In genomic region chr21:41387042-41387819, GRCh38 we compare ENCODE assay signal across 31 cellular contexts. TPM values are rescaled to one million over a fixed set of nuclear protein-coding genes. Genes with fewer than 3 reads are reported as not detected.
A peak's percentile ranks its signal among the peaks of the same experiment; 100 is the strongest.
DNase-seq lines count a peak whose midpoint lies in the region; ATAC-seq, FAIRE-seq and TF ChIP-seq lines count a peak whose summit lies in the region.
"Had no signal": no experiment of that assay in that cellular context is flagged by ENCODE, and none has a peak within 500 bp of the region (broad histone marks: within the 10 kb centered on the region; RNA-seq: fewer than 3 reads in every experiment).

No MANE protein-coding gene starts in this region.

- H4K91ac ChIP-seq in H1 (replicated peaks; ENCODE audit: insufficient read length, low read length), result no peak overlapping the region

- no peak for TF ChIP-seq EP300 in H1 (IDR thresholded peaks at IDR 0.05; ENCODE audit: borderline replicate concordance in 1 of 2, low read depth in 2 of 2, low read length in 2 of 2)

- POLR2A ChIA-PET in MCF 10A (lab: Yijun Ruan, JAX) (no interaction called here), H1 (lab: Charles Lee; ENCODE audit: partially characterized antibody) (no interaction called here)
- POLR2A ChIA-PET in naive thymus-derived CD8-positive, alpha-beta T cell (lab: Charles Lee), result no interaction called here

- no peak overlapping the region for H3K4me3 ChIP-seq in breast epithelium
- no peak overlapping the region for H3K4me3 ChIP-seq in H1 (ENCODE audit: extremely low read depth in 1 of 4, insufficient read depth in 2 of 4, low read depth in 3 of 4, low read length in 4 of 4)
- H3K4me3 ChIP-seq in psoas muscle, result no peak overlapping the region
- no peak overlapping the region for H3K4me3 ChIP-seq in aorta (ENCODE audit: low read length in 2 of 2)
- no peak overlapping the region for H3K4me3 ChIP-seq in coronary artery
- H3K4me3 ChIP-seq: body of pancreas, left lung, upper lobe of right lung had no signal

- H3K9me3 Mint-ChIP-seq in MCF 10A (ENCODE audit: unreplicated experiment), result no peaks in the 10 kb centered on the region
- H3K9me3 Mint-ChIP-seq in naive thymus-derived CD8-positive, alpha-beta T cell, result no peaks in the 10 kb centered on the region
- H3K9me3 Mint-ChIP-seq: activated T-cell treated with anti-CD3 and anti-CD28 coated beads, Interleukin-2, amount 50 U/mL, for 4 hours had no signal

- H3K27ac Mint-ChIP-seq in MCF 10A (ENCODE audit: low read depth, unreplicated experiment), result no peak overlapping the region
- H3K27ac Mint-ChIP-seq in naive thymus-derived CD8-positive, alpha-beta T cell, result peak overlapping the region in 3 of 10 donors; percentile 4 to 16 (median 9)
- H3K27ac Mint-ChIP-seq: activated naive CD8-positive, alpha-beta T cell; nephron progenitor cell had no signal

- H3K14ac ChIP-seq in H1 (ENCODE audit: insufficient read length), result no peak overlapping the region

- no peaks in the 10 kb centered on the region for H3K36me3 ChIP-seq in breast epithelium
- no peaks in the 10 kb centered on the region for H3K36me3 ChIP-seq in H1 (ENCODE audit: control insufficient read depth in 2 of 4, insufficient read depth in 4 of 4, low read length in 3 of 4)
- no peaks in the 10 kb centered on the region for H3K36me3 ChIP-seq in psoas muscle (ENCODE audit: insufficient read depth in 1 of 2, low read depth in 1 of 2)
- H3K36me3 ChIP-seq in aorta (ENCODE audit: control insufficient read depth in 1 of 2, insufficient read depth in 2 of 2, low read length in 1 of 2), result no peaks in the 10 kb centered on the region
- H3K36me3 ChIP-seq: BE2C, upper lobe of right lung had no signal

- no TSS peak for BruUV-seq in MCF 10A (replicated peaks; lab: Mats Ljungman, UMichigan)

- peak in 1 of 2 donors; percentile 28 for DNase-seq in breast epithelium (ENCODE audit: low spot score in 2 of 2)
- no peak for DNase-seq in MCF 10A (ENCODE audit: unreplicated experiment)
- DNase-seq in H1 (ENCODE audit: low read depth in 1 of 2, low spot score in 2 of 2), result no peak
- DNase-seq in psoas muscle, result no peak
- DNase-seq in aorta, result no peak
- no peak for DNase-seq in coronary artery (ENCODE audit: low spot score)
- DNase-seq in HPDE6-E6E7 (ENCODE audit: extremely low spot score), result no peak
- DNase-seq in naive thymus-derived CD8-positive, alpha-beta T cell, result no peak
- DNase-seq: activated T-cell treated with anti-CD3 and anti-CD28 coated beads, Interleukin-2, amount 50 U/mL, for 4 hours; BE2C; body of pancreas; Caco-2; DMS79; effector memory CD4-positive, alpha-beta T cell; GOT3; hypothalamus; left lung; MV-4-11; NCI-H2171 treated with DMSO at 0.1 percent for 48 hours; NCI-H524; nephron progenitor cell; PC-3; posterior cingulate gyrus; SHP77 treated with DMSO at 0.1 percent for 48 hours; stimulated activated CD8-positive, alpha-beta memory T cell treated with anti-CD3 and anti-CD28 coated beads, Interleukin-4, amount 100 ng/mL, for 48 hours; upper lobe of right lung had no signal

- H3K27ac ChIP-seq in breast epithelium (peak overlapping the region; percentile 72 to 89), H1 (ENCODE audit: low read depth, low read length) (no peak overlapping the region), psoas muscle (peak overlapping the region; percentile 23), aorta (ENCODE audit: low read depth in 1 of 2, low read length in 2 of 2) (no peak overlapping the region), coronary artery (peak overlapping the region in 1 of 2 donors; percentile 19)
- H3K27ac ChIP-seq: body of pancreas, KMS-11, left lung, upper lobe of right lung had no signal

- no peak overlapping the region for H3K4ac ChIP-seq in H1 (replicated peaks; ENCODE audit: insufficient read length, low read depth, low read length)

- intact Hi-C loops in breast epithelium (cut with DNase I; ENCODE audit: low total_unique reads) (loop anchor here (10.0 kb wide), 1 partner anchor 562 kb away; no protein-coding TSS in a partner anchor), MCF 10A (cut with micrococcal nuclease) (no loop called here), psoas muscle (cut with DNase I) (no loop called here), aorta (cut with DNase I) (no loop called here)

- H2BK12ac ChIP-seq in H1 (ENCODE audit: low read depth, low read length), result no peak overlapping the region

- H4K20me1 ChIP-seq in H1 (replicated peaks in 1 of 2; ENCODE audit: control insufficient read depth in 1 of 2, insufficient read depth in 2 of 2, low read length in 2 of 2), result no peaks in the 10 kb centered on the region

- no peak overlapping the region for H4K5ac ChIP-seq in H1 (ENCODE audit: insufficient read length, low read depth, low read length)

- no peak overlapping the region for H4K8ac ChIP-seq in H1 (ENCODE audit: extremely low read depth, insufficient read depth, low read length)

- H3K36me3 Mint-ChIP-seq in MCF 10A (ENCODE audit: insufficient read depth, unreplicated experiment), result no peaks in the 10 kb centered on the region
- H3K36me3 Mint-ChIP-seq in naive thymus-derived CD8-positive, alpha-beta T cell, result peaks cover 0 to 80% (median 16%) of the 10 kb centered on the region in 3 donors

- no peak overlapping the region for H2BK20ac ChIP-seq in H1 (ENCODE audit: low read length)

- no peak overlapping the region for H3K9ac ChIP-seq in H1 (replicated peaks in 1 of 4; ENCODE audit: extremely low read depth in 1 of 4, low read depth in 3 of 4, low read length in 3 of 4)
- H3K9ac ChIP-seq: KMS-11 had no signal

- H3K79me1 ChIP-seq in H1 (ENCODE audit: low read depth, low read length), result no peaks in the 10 kb centered on the region

- H3K4me1 Mint-ChIP-seq in MCF 10A (ENCODE audit: insufficient read depth, unreplicated experiment), result peaks cover 5% of the 10 kb centered on the region
- H3K4me1 Mint-ChIP-seq in naive thymus-derived CD8-positive, alpha-beta T cell, result peaks cover 0 to 11% (median 2%) of the 10 kb centered on the region in 4 donors

- no peak for TF ChIP-seq RAD21 in H1 (IDR thresholded peaks at IDR 0.05 in 1 of 2, conservative IDR thresholded peaks at IDR 0.05 in 1 of 2; ENCODE audit: low read depth in 2 of 2, low read length in 2 of 2)

- H3K56ac ChIP-seq in H1 (replicated peaks; ENCODE audit: insufficient read length, low read depth, low read length), result peak overlapping the region; percentile 79

- H3K4me2 ChIP-seq in H1 (ENCODE audit: insufficient read depth in 1 of 2, low read depth in 2 of 2, low read length in 2 of 2), result no peak overlapping the region
- H3K4me2 ChIP-seq: KMS-11 had no signal

- peak in 2 of 4 donors; percentile 48 to 68 for ATAC-seq in psoas muscle
- ATAC-seq in aorta (ENCODE audit: low FRiP score), result peak; percentile 69
- no peak for ATAC-seq in naive thymus-derived CD8-positive, alpha-beta T cell
- ATAC-seq: activated T-cell treated with anti-CD3 and anti-CD28 coated beads, Interleukin-2, amount 50 U/mL, for 4 hours; body of pancreas; esophagus mucosa; left lung; PC-3 had no signal

- H3K27me3 Mint-ChIP-seq in MCF 10A (ENCODE audit: insufficient read depth, unreplicated experiment), result peaks cover 26% of the 10 kb centered on the region
- H3K27me3 Mint-ChIP-seq in naive thymus-derived CD8-positive, alpha-beta T cell, result no peaks in the 10 kb centered on the region
- H3K27me3 Mint-ChIP-seq: activated naive CD8-positive, alpha-beta T cell had no signal

- H3K4me3 Mint-ChIP-seq in MCF 10A (ENCODE audit: unreplicated experiment), result no peak overlapping the region
- no peak overlapping the region for H3K4me3 Mint-ChIP-seq in naive thymus-derived CD8-positive, alpha-beta T cell
- H3K4me3 Mint-ChIP-seq: activated naive CD8-positive, alpha-beta T cell; activated T-cell treated with anti-CD3 and anti-CD28 coated beads, Interleukin-2, amount 50 U/mL, for 4 hours; nephron progenitor cell had no signal

- no peak overlapping the region for H2AK5ac ChIP-seq in H1 (ENCODE audit: low read depth, low read length)

- H3K23me2 ChIP-seq in H1 (ENCODE audit: low read depth, low read length), result no peaks in the 10 kb centered on the region

- no peak for TF ChIP-seq POLR2A in breast epithelium (IDR thresholded peaks at IDR 0.05)
- no peak for TF ChIP-seq POLR2A in H1 (IDR thresholded peaks at IDR 0.05; ENCODE audit: control extremely low read depth in 1 of 2, low read depth in 2 of 2, low read length in 2 of 2)

- H2BK15ac ChIP-seq in H1 (ENCODE audit: low read length), result no peak overlapping the region

- FAIRE-seq in H1 (lab: Jason Lieb, UNC), result no peak
- FAIRE-seq: colon, TTC549 had no signal

- no peak overlapping the region for H2AFZ ChIP-seq in H1 (ENCODE audit: low read length)

- no peak overlapping the region for H3K23ac ChIP-seq in H1 (ENCODE audit: insufficient read length)

- H3K79me2 ChIP-seq in H1 (ENCODE audit: control insufficient read depth in 1 of 2, insufficient read depth in 2 of 2, low read length in 2 of 2), result no peaks in the 10 kb centered on the region

- TF ChIP-seq CTCF in breast epithelium (IDR thresholded peaks at IDR 0.05), result no peak
- no peak for TF ChIP-seq CTCF in MCF 10A (IDR thresholded peaks at IDR 0.05; ENCODE audit: unreplicated experiment)
- no peak for TF ChIP-seq CTCF in H1 (IDR thresholded peaks at IDR 0.05; ENCODE audit: control extremely low read depth in 1 of 3, insufficient read depth in 1 of 3, low read depth in 1 of 3, low read length in 3 of 3)
- no peak for TF ChIP-seq CTCF in psoas muscle (IDR thresholded peaks at IDR 0.05)
- no peak for TF ChIP-seq CTCF in coronary artery (IDR thresholded peaks at IDR 0.05)

- H3K18ac ChIP-seq in H1 (ENCODE audit: extremely low read depth, low read length), result no peak overlapping the region

- CTCF ChIA-PET in MCF 10A (lab: Yijun Ruan, JAX), result interaction anchor here (0.7 kb wide), 1 partner anchor 244 kb away, joined by 3 read pairs; no protein-coding TSS in a partner anchor
- CTCF ChIA-PET in H1 (lab: Charles Lee; ENCODE audit: partially characterized antibody), result interaction anchor here (1.0 kb wide), 1 partner anchor 75 kb away, joined by 3 read pairs; no protein-coding TSS in a partner anchor

- no peak overlapping the region for H2BK120ac ChIP-seq in H1 (replicated peaks; ENCODE audit: low read depth, low read length)

- 91% methylated on average over 14 of the region's 14 CpGs; no CpG with 5 or more reads in 1 of the 2 experiments for WGBS in H1 (ENCODE audit: extremely low coverage in 1 of 2, insufficient coverage in 1 of 2, insufficient read length in 1 of 2, insufficient replicate concordance in 2 of 2, low coverage in 1 of 2, low lambda C conversion rate in 2 of 2, missing lambda C conversion rate in 1 of 2), 2 experiments
- 60 to 63% (median 61%) methylated on average over 14 of the region's 14 CpGs for WGBS in psoas muscle, 3 donors
- WGBS in aorta, 2 donors, result 79 to 86% methylated on average over 14 of the region's 14 CpGs

- H3K9me3 ChIP-seq in breast epithelium, result no peaks in the 10 kb centered on the region
- 0 out of 4 replicates have a peak, but pooled peaks cover 0 to 3% of the 10 kb centered on the region in 2 experiments for H3K9me3 ChIP-seq in H1 (ENCODE audit: insufficient read depth in 2 of 2, low read depth in 1 of 2, low read length in 1 of 2)
- no peaks in the 10 kb centered on the region for H3K9me3 ChIP-seq in psoas muscle
- no peaks in the 10 kb centered on the region for H3K9me3 ChIP-seq in aorta (ENCODE audit: control insufficient read depth, low read length)
- H3K9me3 ChIP-seq: body of pancreas, Caco-2, left lung, upper lobe of right lung had no signal

- H2BK5ac ChIP-seq in H1 (ENCODE audit: low read depth, low read length), result no peak overlapping the region

- H3K27me3 ChIP-seq in breast epithelium, result no peaks in the 10 kb centered on the region
- no peaks in the 10 kb centered on the region for H3K27me3 ChIP-seq in H1 (replicated peaks in 1 of 4; ENCODE audit: control insufficient read depth in 3 of 4, extremely low read depth in 1 of 4, insufficient read depth in 3 of 4, low read length in 3 of 4)
- no peaks in the 10 kb centered on the region for H3K27me3 ChIP-seq in psoas muscle (ENCODE audit: insufficient read depth in 3 of 3, low read length in 2 of 3)
- no peaks in the 10 kb centered on the region for H3K27me3 ChIP-seq in aorta (ENCODE audit: control insufficient read depth in 1 of 2, insufficient read depth in 2 of 2, low read length in 1 of 2)
- H3K27me3 ChIP-seq: BE2C, body of pancreas, left lung, upper lobe of right lung had no signal

- H3K4me1 ChIP-seq in breast epithelium (peaks cover 0 to 4% of the 10 kb centered on the region in 2 donors), H1 (replicated peaks in 1 of 4; ENCODE audit: control insufficient read depth in 3 of 4, insufficient read depth in 4 of 4, low read length in 3 of 4) (no peaks in the 10 kb centered on the region), psoas muscle (no peaks in the 10 kb centered on the region), aorta (ENCODE audit: control insufficient read depth in 1 of 2, insufficient read depth in 2 of 2, low read length in 2 of 2) (no peaks in the 10 kb centered on the region)
- H3K4me1 ChIP-seq: BE2C, body of pancreas, Caco-2, left lung, upper lobe of right lung had no signal

RNA-seq across cellular contexts. Expression of gene MX2, which starts 25.4 kb away (rescaled TPM):
- total RNA-seq in breast epithelium (10 to 100 TPM in 2 of 3 donors, 1 to 10 TPM in 1; 8.9 to 31.5 (median 29.4) TPM), MCF 10A (2022) (not detected in 2 replicates), psoas muscle (1 to 10 TPM; 2.7 to 3.6 (median 3.2) TPM), aorta (10 to 100 TPM; 21.5 to 21.8 TPM)
- 8.9 TPM in 2 replicates for total RNA-seq in H1 (2021; fragmentation: NEBNext Ultra II Directional; extraction: Animal tissue kit (Norgen Biotek cat#: 25700))
- polyA plus RNA-seq in H1 (2011; rRNA removed) (2.8 and 3.1 TPM in 2 replicates), psoas muscle (1 to 10 TPM; 1.2 to 1.9 (median 1.3) TPM), aorta (1 to 10 TPM in 1 of 2 donors, under 1 TPM in 1; 0.69 to 3.5 TPM)
- polyA plus RNA-seq in H1 (2011; cell fraction: cytosol; rRNA removed), result 3.1 TPM
- polyA plus RNA-seq in H1 (2011; cell fraction: nucleus; rRNA removed), result 4.0 TPM
- 3.9 to 5.5 TPM (median 4.9 TPM) in 4 replicates for polyA plus RNA-seq in H1 (2012, experiment 1 of 2)
- polyA plus RNA-seq in H1 (2012, experiment 2 of 2), result 0.91 TPM
- 3.6 TPM for polyA plus RNA-seq in H1 (2013, experiment 1 of 2)
- polyA plus RNA-seq in H1 (2013, experiment 2 of 2), result 4.0 TPM
- polyA minus RNA-seq in H1 (2011; rRNA and poly(A)+ RNA removed), result 4.2 and 5.6 TPM in 2 replicates
- 1.5 TPM for polyA minus RNA-seq in H1 (2011; cell fraction: cytosol; rRNA and poly(A)+ RNA removed)
- polyA minus RNA-seq in H1 (2011; cell fraction: nucleus; rRNA and poly(A)+ RNA removed), result 6.6 TPM
- 100 to 1,000 TPM; 114 to 125 TPM for total RNA-seq in naive thymus-derived CD8-positive, alpha-beta T cell
- polyA plus RNA-seq in naive thymus-derived CD8-positive, alpha-beta T cell, result 10 to 100 TPM; 27.8 to 49.6 (median 42.4) TPM

RNA-seq across cellular contexts. Expression of gene MX1, which starts 38.8 kb away (rescaled TPM):
- total RNA-seq in breast epithelium (10 to 100 TPM; 13.4 to 23.1 (median 21.8) TPM), MCF 10A (2022) (1.8 and 2.4 TPM in 2 replicates), psoas muscle (10 to 100 TPM in 1 of 4 donors, 1 to 10 TPM in 3; 3.8 to 14.9 (median 6.2) TPM), aorta (10 to 100 TPM; 41.0 to 58.1 TPM)
- total RNA-seq in H1 (2021; fragmentation: NEBNext Ultra II Directional; extraction: Animal tissue kit (Norgen Biotek cat#: 25700)), result 3.1 and 3.8 TPM in 2 replicates
- polyA plus RNA-seq in H1 (2011; rRNA removed) (5.1 and 5.7 TPM in 2 replicates), psoas muscle (1 to 10 TPM; 2.2 to 3.7 (median 3.5) TPM), aorta (10 to 100 TPM; 16.9 to 24.9 TPM)
- polyA plus RNA-seq in H1 (2011; cell fraction: cytosol; rRNA removed), result 4.8 TPM
- 9.7 TPM for polyA plus RNA-seq in H1 (2011; cell fraction: nucleus; rRNA removed)
- 3.9 to 7.5 TPM (median 7.1 TPM) in 4 replicates for polyA plus RNA-seq in H1 (2012, experiment 1 of 2)
- 3.5 TPM for polyA plus RNA-seq in H1 (2012, experiment 2 of 2)
- polyA plus RNA-seq in H1 (2013, experiment 1 of 2), result 1.6 TPM
- polyA plus RNA-seq in H1 (2013, experiment 2 of 2), result 1.1 TPM
- 9.2 and 13.0 TPM in 2 replicates for polyA minus RNA-seq in H1 (2011; rRNA and poly(A)+ RNA removed)
- 7.9 TPM for polyA minus RNA-seq in H1 (2011; cell fraction: cytosol; rRNA and poly(A)+ RNA removed)
- polyA minus RNA-seq in H1 (2011; cell fraction: nucleus; rRNA and poly(A)+ RNA removed), result 13.8 TPM
- total RNA-seq in naive thymus-derived CD8-positive, alpha-beta T cell, result 10 to 100 TPM; 61.4 to 66.7 TPM
- polyA plus RNA-seq in naive thymus-derived CD8-positive, alpha-beta T cell, result 10 to 100 TPM; 36.8 to 64.7 (median 44.8) TPM

Comparison
In these comparisons a context has a peak if more than half of its experiments do, and no peak if none do; other contexts are left out.
1. H3K27ac ChIP-seq: peak in breast epithelium (2 of 2) and psoas muscle (single experiment); none in H1 (single experiment) and aorta (0 of 2).